ENCODE assay signal across 22 cellular contexts in genomic region chr9:112437406-112437805, GRCh38.
"Had no signal": no experiment of that assay in that cellular context is flagged by ENCODE, and none has a peak within 500 bp of the region (broad histone marks: within the 10 kb centered on the region; RNA-seq: fewer than 3 reads in every experiment).

No MANE protein-coding gene starts in this region.

- H3K4me3 Mint-ChIP-seq: activated CD4-positive, alpha-beta memory T cell treated with anti-CD3 and anti-CD28 coated beads, Interleukin-2, amount 10 ng/mL, durations not matched to agents 7 days and 5 days; activated CD4-positive, alpha-beta T cell treated with anti-CD3 and anti-CD28 coated beads for 36 hours; activated naive CD8-positive, alpha-beta T cell treated with anti-CD3 and anti-CD28 coated beads, Interleukin-2, amount 10 ng/mL, durations not matched to agents 7 days and 5 days; activated T-cell treated with anti-CD3 and anti-CD28 coated beads, Interleukin-2, amount 50 U/mL, for 72 hours had no signal

- DNase-seq: activated CD4-positive, alpha-beta memory T cell treated with anti-CD3 and anti-CD28 coated beads, Interleukin-2, amount 10 ng/mL, durations not matched to agents 7 days and 5 days; activated CD4-positive, alpha-beta T cell treated with anti-CD3 and anti-CD28 coated beads for 36 hours; activated CD4-positive, alpha-beta T cell treated with anti-CD3 and anti-CD28 coated beads, Interleukin-2, amount 50 U/mL, for 1 hour; activated CD8-positive, alpha-beta memory T cell treated with anti-CD3 and anti-CD28 coated beads, Interleukin-2, amount 50 U/mL, for 4 hours; activated gamma-delta T cell treated with Interleukin-2 at 50 U/mL for 16 hours; activated naive CD4-positive, alpha-beta T cell treated with anti-CD3 and anti-CD28 coated beads, Interleukin-2, amount 50 U/mL, for 16 hours; activated naive CD8-positive, alpha-beta T cell treated with anti-CD3 and anti-CD28 coated beads, Interleukin-2, amount 10 ng/mL, durations not matched to agents 7 days and 5 days; activated T-cell treated with anti-CD3 and anti-CD28 coated beads, Interleukin-2, amount 50 U/mL, for 72 hours; aorta; body of pancreas; central memory CD4-positive, alpha-beta T cell; MM.1S; NCI-H1105; NCI-H1436; NCI-H1694 treated with DMSO at 0.1 percent for 48 hours; NCI-H2029 treated with DMSO at 0.1 percent for 48 hours; NCI-H446; SK-N-SH; T-helper 1 cell; WERI-Rb-1 had no signal

- H3K9me3 ChIP-seq: body of pancreas, SK-N-SH had no signal

- H3K4me1 ChIP-seq: body of pancreas had no signal

- H3K9me3 Mint-ChIP-seq: activated CD4-positive, alpha-beta memory T cell treated with anti-CD3 and anti-CD28 coated beads, Interleukin-2, amount 10 ng/mL, durations not matched to agents 7 days and 5 days; activated naive CD8-positive, alpha-beta T cell treated with anti-CD3 and anti-CD28 coated beads, Interleukin-2, amount 10 ng/mL, durations not matched to agents 7 days and 5 days; activated T-cell treated with anti-CD3 and anti-CD28 coated beads, Interleukin-2, amount 50 U/mL, for 72 hours; activated T-helper 2 cell treated with anti-CD3 and anti-CD28 coated beads, Interferon-gamma antibody, Interleukin-2, Interleukin-4, amounts not matched to agents 10 μg/mL and 5 μg/mL and 100 μg/mL, durations not matched to agents 14 hours and 24 hours and 36 hours had no signal

- H3K9ac ChIP-seq: SK-N-SH had no signal

- H3K4me2 ChIP-seq: SK-N-SH had no signal

- H3K27ac Mint-ChIP-seq: activated CD4-positive, alpha-beta memory T cell treated with anti-CD3 and anti-CD28 coated beads, Interleukin-2, amount 10 ng/mL, durations not matched to agents 7 days and 5 days; activated CD4-positive, alpha-beta T cell treated with anti-CD3 and anti-CD28 coated beads for 36 hours; activated naive CD8-positive, alpha-beta T cell treated with anti-CD3 and anti-CD28 coated beads, Interleukin-2, amount 10 ng/mL, durations not matched to agents 7 days and 5 days; activated T-cell treated with anti-CD3 and anti-CD28 coated beads, Interleukin-2, amount 50 U/mL, for 72 hours; activated T-helper 2 cell treated with anti-CD3 and anti-CD28 coated beads, Interferon-gamma antibody, Interleukin-2, Interleukin-4, amounts not matched to agents 10 μg/mL and 5 μg/mL and 100 μg/mL, durations not matched to agents 14 hours and 24 hours and 36 hours had no signal

- H3K27ac ChIP-seq: body of pancreas, coronary artery, WERI-Rb-1 had no signal

- H3K36me3 ChIP-seq: WERI-Rb-1 had no signal

- ATAC-seq: activated CD4-positive, alpha-beta T cell treated with anti-CD3 and anti-CD28 coated beads for 36 hours; activated T-cell treated with anti-CD3 and anti-CD28 coated beads, Interleukin-2, amount 50 U/mL, for 72 hours; body of pancreas had no signal

- H3K27me3 ChIP-seq: body of pancreas had no signal

- H3K27me3 Mint-ChIP-seq: activated CD4-positive, alpha-beta memory T cell treated with anti-CD3 and anti-CD28 coated beads, Interleukin-2, amount 10 ng/mL, durations not matched to agents 7 days and 5 days; activated CD4-positive, alpha-beta T cell treated with anti-CD3 and anti-CD28 coated beads for 36 hours; activated naive CD8-positive, alpha-beta T cell treated with anti-CD3 and anti-CD28 coated beads, Interleukin-2, amount 10 ng/mL, durations not matched to agents 7 days and 5 days had no signal

- H3K4me3 ChIP-seq: body of pancreas, coronary artery had no signal

- H3K4me1 Mint-ChIP-seq: activated CD4-positive, alpha-beta memory T cell treated with anti-CD3 and anti-CD28 coated beads, Interleukin-2, amount 10 ng/mL, durations not matched to agents 7 days and 5 days; activated CD4-positive, alpha-beta T cell treated with anti-CD3 and anti-CD28 coated beads for 36 hours; activated naive CD8-positive, alpha-beta T cell treated with anti-CD3 and anti-CD28 coated beads, Interleukin-2, amount 10 ng/mL, durations not matched to agents 7 days and 5 days had no signal
